ENCODE assay signal across 12 cellular contexts in the genomic region with DNA sequence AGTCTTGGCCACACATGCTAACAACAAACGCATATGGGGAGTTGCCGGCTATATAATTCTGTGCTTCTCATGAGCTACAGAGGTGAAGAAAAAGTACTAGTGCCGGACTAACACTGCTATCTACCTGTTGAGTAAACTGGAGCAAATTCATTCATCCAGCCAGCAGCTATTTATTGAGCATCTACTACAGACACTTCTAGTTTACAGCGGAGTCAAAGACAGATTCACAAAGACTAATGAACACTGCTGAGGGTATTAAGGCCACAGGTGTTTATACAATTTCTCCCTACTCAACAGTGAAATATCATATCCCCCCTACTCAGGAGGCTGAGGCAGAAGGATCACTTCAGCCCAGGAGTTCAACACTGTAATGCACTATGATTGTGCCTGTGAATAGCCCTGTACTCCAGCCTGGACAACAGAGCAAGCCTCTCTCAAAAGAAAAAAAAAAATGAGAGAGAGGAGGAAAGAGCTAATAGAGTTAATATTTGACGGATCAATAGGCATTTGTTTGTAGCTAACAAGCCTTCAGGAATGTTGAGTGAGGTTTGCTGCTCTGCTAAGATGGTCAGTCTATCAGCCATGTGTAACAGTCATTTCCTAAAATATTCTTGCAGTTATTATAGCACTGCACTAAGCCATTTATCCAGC. TPM values are rescaled to one million over a fixed set of nuclear protein-coding genes. Genes with fewer than 3 reads are reported as not detected.
"Had no signal": no experiment of that assay in that cellular context is flagged by ENCODE, and none has a peak within 500 bp of the region (broad histone marks: within the 10 kb centered on the region; RNA-seq: fewer than 3 reads in every experiment).

No MANE protein-coding gene starts in this region.

- DNase-seq: activated CD4-positive, alpha-beta T cell treated with anti-CD3 and anti-CD28 coated beads for 4 hours; activated naive CD4-positive, alpha-beta T cell treated with anti-CD3 and anti-CD28 coated beads for 36 hours; gastrocnemius medialis; left colon; nephron progenitor cell; stimulated activated CD4-positive, alpha-beta T cell treated with anti-CD3 and anti-CD28 coated beads, Interleukin-4, amount 100 ng/mL, for 1 hour; stimulated activated CD8-positive, alpha-beta memory T cell treated with anti-CD3 and anti-CD28 coated beads, Interleukin-4, amount 100 ng/mL, for 48 hours; stimulated activated naive CD8-positive, alpha-beta T cell treated with anti-CD3 and anti-CD28 coated beads, Interleukin-15, Interleukin-2, amounts not matched to agents 100 U/mL and 50 U/mL, for 24 hours; T-helper 9 cell; thyroid gland had no signal

- ATAC-seq: gastrocnemius medialis; stimulated activated naive CD8-positive, alpha-beta T cell treated with anti-CD3 and anti-CD28 coated beads, Interleukin-15, Interleukin-2, amounts not matched to agents 100 U/mL and 50 U/mL, for 24 hours had no signal

- H3K4me3 Mint-ChIP-seq: activated naive CD4-positive, alpha-beta T cell treated with anti-CD3 and anti-CD28 coated beads for 36 hours; activated T-helper 1 cell treated with anti-CD3 and anti-CD28 coated beads, Interleukin-12 subunit alpha, Interleukin-12 subunit beta, Interleukin-2, Interleukin-4 antibody, amounts not matched to agents 30 ng/mL and 10 ng/mL and 1 ng/mL, durations not matched to agents 14 hours and 24 hours and 36 hours; memory B cell; nephron progenitor cell had no signal

- H3K4me1 ChIP-seq: gastrocnemius medialis had no signal

- H3K4me3 ChIP-seq: gastrocnemius medialis, thyroid gland had no signal

- H3K27me3 ChIP-seq: thyroid gland had no signal

- H3K4me1 Mint-ChIP-seq: memory B cell had no signal

- H3K9me3 ChIP-seq: gastrocnemius medialis, thyroid gland had no signal

- H3K9me3 Mint-ChIP-seq: activated naive CD4-positive, alpha-beta T cell treated with anti-CD3 and anti-CD28 coated beads for 36 hours; activated T-helper 1 cell treated with anti-CD3 and anti-CD28 coated beads, Interleukin-12 subunit alpha, Interleukin-12 subunit beta, Interleukin-2, Interleukin-4 antibody, amounts not matched to agents 30 ng/mL and 10 ng/mL and 1 ng/mL, durations not matched to agents 14 hours and 24 hours and 36 hours; memory B cell had no signal

- H3K36me3 ChIP-seq: gastrocnemius medialis, thyroid gland had no signal

- H3K36me3 Mint-ChIP-seq: memory B cell had no signal

- H3K27ac ChIP-seq: gastrocnemius medialis, thyroid gland had no signal

- H3K27ac Mint-ChIP-seq: activated naive CD4-positive, alpha-beta T cell treated with anti-CD3 and anti-CD28 coated beads for 36 hours; activated T-helper 1 cell treated with anti-CD3 and anti-CD28 coated beads, Interleukin-12 subunit alpha, Interleukin-12 subunit beta, Interleukin-2, Interleukin-4 antibody, amounts not matched to agents 30 ng/mL and 10 ng/mL and 1 ng/mL, durations not matched to agents 14 hours and 24 hours and 36 hours; memory B cell had no signal

RNA-seq across cellular contexts. Expression of a gene that starts 17.8 kb away (rescaled TPM):
- total RNA-seq: activated T-helper 1 cell treated with anti-CD3 and anti-CD28 coated beads, Interleukin-12 subunit alpha, Interleukin-12 subunit beta, Interleukin-2, Interleukin-4 antibody, amounts not matched to agents 30 ng/mL and 10 ng/mL and 1 ng/mL, durations not matched to agents 14 hours and 24 hours and 36 hours had no signal
